In the genomic region with DNA sequence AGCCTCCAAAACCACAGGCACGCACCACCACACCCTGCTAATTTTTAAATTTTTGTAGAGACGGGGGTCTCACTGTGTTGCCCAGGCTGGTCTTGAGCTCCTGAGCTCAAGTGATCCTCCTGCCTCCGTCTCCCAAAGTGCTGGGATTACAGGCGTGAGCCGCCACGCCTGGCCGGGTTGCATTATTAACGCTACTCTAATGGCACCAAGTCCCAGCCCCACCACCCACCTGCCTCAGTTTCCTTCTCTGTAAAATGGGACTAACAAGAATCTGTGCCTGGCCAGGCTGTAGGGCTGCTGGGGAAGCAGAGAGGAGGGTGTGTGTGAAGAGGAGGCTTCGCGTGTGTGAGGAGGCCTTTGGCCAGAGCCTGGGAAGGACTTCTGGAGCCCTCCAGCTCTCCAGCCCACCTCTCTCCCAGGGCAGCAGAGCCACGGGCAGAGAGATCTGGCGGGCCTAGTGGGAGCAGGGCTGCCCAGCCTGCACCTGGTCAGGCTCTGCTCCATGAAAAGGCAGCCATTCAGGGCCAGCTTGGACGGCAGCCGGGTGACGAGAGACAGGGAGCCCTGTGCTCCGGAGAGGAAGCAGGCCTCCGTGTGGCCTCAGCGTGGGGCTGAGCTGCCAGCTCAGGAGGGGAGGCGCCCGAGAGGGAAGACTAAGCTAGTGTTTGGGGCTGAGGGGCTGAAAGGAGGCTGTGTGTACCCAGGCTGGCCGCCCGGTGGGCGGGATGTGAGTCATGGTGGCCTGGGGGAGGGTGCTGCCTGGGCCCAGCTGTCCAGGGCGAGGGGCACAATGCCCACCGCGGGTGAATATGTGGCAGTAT, we compare ENCODE assay signal across 8 cellular contexts. TPM values are rescaled to one million over a fixed set of nuclear protein-coding genes. Genes with fewer than 3 reads are reported as not detected.
DNase-seq lines count a peak whose midpoint lies in the region; ATAC-seq and TF ChIP-seq lines count a peak whose summit lies in the region.

No MANE protein-coding gene starts in this region.

- H3K4me3 ChIP-seq in GM23248 = no peak overlapping the region
- H3K4me3 ChIP-seq in psoas muscle = no peak overlapping the region

- no peaks in the 10 kb centered on the region for H3K9me3 Mint-ChIP-seq in activated CD8-positive, alpha-beta T cell treated with anti-CD3 and anti-CD28 coated beads, Interleukin-2, amount 10 ng/mL, durations not matched to agents 7 days and 5 days (ENCODE audit: insufficient read depth)

- H3K36me3 ChIP-seq in GM23248 (ENCODE audit: low read depth) (no peaks in the 10 kb centered on the region), psoas muscle (ENCODE audit: insufficient read depth in 1 of 2, low read depth in 1 of 2) (no peaks in the 10 kb centered on the region)

- H3K27ac ChIP-seq in GM23248 (no peak overlapping the region), psoas muscle (no peak overlapping the region)

- no peaks in the 10 kb centered on the region for H3K79me2 ChIP-seq in GM23248 (ENCODE audit: insufficient read depth)

- in situ Hi-C loops in GM23248 (cut with MboI) = no loop called here

- H3K9me3 ChIP-seq in GM23248 (ENCODE audit: low read depth) (peaks cover 3% of the 10 kb centered on the region), psoas muscle (no peaks in the 10 kb centered on the region)

- peak; percentile 70 to 75 (median 74) for ATAC-seq in psoas muscle
- no peak for ATAC-seq in activated CD8-positive, alpha-beta T cell treated with anti-CD3 and anti-CD28 coated beads, Interleukin-2, amount 10 ng/mL, durations not matched to agents 7 days and 5 days
- ATAC-seq in GM18909 (IDR thresholded peaks at IDR 0.05; ENCODE audit: poor library complexity, unreplicated experiment) = no peak

- POLR2A ChIA-PET in activated CD8-positive, alpha-beta T cell treated with anti-CD3 and anti-CD28 coated beads, Interleukin-2, amount 10 ng/mL, durations not matched to agents 7 days and 5 days (lab: Charles Lee) = no interaction called here

- WGBS in GM23248 (ENCODE audit: low coverage in 1 of 2, low lambda C conversion rate in 2 of 2, missing lambda C conversion rate in 2 of 2), 2 experiments = 68 to 79% methylated on average over 21 to 26 of the region's 26 CpGs
- WGBS in psoas muscle, 3 donors = 47 to 54% (median 51%) methylated on average over 25 to 26 of the region's 26 CpGs

- no peak overlapping the region for H3K4me2 ChIP-seq in GM23248 (ENCODE audit: unreplicated experiment)

- H2AFZ ChIP-seq in GM23248 = 0 out of 2 replicates have a peak overlapping the region, but pooled peaks have one; percentile 25

- DNase-seq in GM23248 (peak; percentile 62), T1000 (lab: John Stamatoyannopoulos, UW) (peak; percentile 44), head of caudate nucleus (peak; percentile 86 to 98 (median 95)), psoas muscle (peak; percentile 49 to 66), NCI-H1105 (lab: John Stamatoyannopoulos, UW) (no peak), HPDE6-E6E7 (ENCODE audit: extremely low spot score) (no peak)
- no peak for DNase-seq in activated CD8-positive, alpha-beta T cell treated with anti-CD3 and anti-CD28 coated beads, Interleukin-2, amount 10 ng/mL, durations not matched to agents 7 days and 5 days

- intact Hi-C loops in head of caudate nucleus (cut with DNase I) (no loop called here), psoas muscle (cut with DNase I) (no loop called here)

- H3K4me1 ChIP-seq in GM23248 (ENCODE audit: insufficient read depth) = peaks cover 11% of the 10 kb centered on the region
- no peaks in the 10 kb centered on the region for H3K4me1 ChIP-seq in psoas muscle

- no peak overlapping the region for H3K27ac Mint-ChIP-seq in activated CD8-positive, alpha-beta T cell treated with anti-CD3 and anti-CD28 coated beads, Interleukin-2, amount 10 ng/mL, durations not matched to agents 7 days and 5 days

- no peak for TF ChIP-seq CTCF in psoas muscle (IDR thresholded peaks at IDR 0.05)

- no peaks in the 10 kb centered on the region for H3K9me2 ChIP-seq in GM23248 (ENCODE audit: insufficient read depth)

- H3F3A ChIP-seq in GM23248 (ENCODE audit: insufficient read depth) = peaks cover 10% of the 10 kb centered on the region; the same call in 1 of the 2 replicates

- CTCF ChIA-PET in activated CD8-positive, alpha-beta T cell treated with anti-CD3 and anti-CD28 coated beads, Interleukin-2, amount 10 ng/mL, durations not matched to agents 7 days and 5 days (lab: Charles Lee) = no interaction called here

- peaks cover 8% of the 10 kb centered on the region for H3K27me3 Mint-ChIP-seq in activated CD8-positive, alpha-beta T cell treated with anti-CD3 and anti-CD28 coated beads, Interleukin-2, amount 10 ng/mL, durations not matched to agents 7 days and 5 days (ENCODE audit: low read depth)

- H3K4me1 Mint-ChIP-seq in activated CD8-positive, alpha-beta T cell treated with anti-CD3 and anti-CD28 coated beads, Interleukin-2, amount 10 ng/mL, durations not matched to agents 7 days and 5 days (ENCODE audit: low read depth) = peaks cover 11% of the 10 kb centered on the region

- no peak overlapping the region for H3K4me3 Mint-ChIP-seq in activated CD8-positive, alpha-beta T cell treated with anti-CD3 and anti-CD28 coated beads, Interleukin-2, amount 10 ng/mL, durations not matched to agents 7 days and 5 days

- no peaks in the 10 kb centered on the region for H4K20me1 ChIP-seq in GM23248 (ENCODE audit: insufficient read depth)

- H3K36me3 Mint-ChIP-seq in activated CD8-positive, alpha-beta T cell treated with anti-CD3 and anti-CD28 coated beads, Interleukin-2, amount 10 ng/mL, durations not matched to agents 7 days and 5 days (ENCODE audit: low read depth) = no peaks in the 10 kb centered on the region

- H3K9ac ChIP-seq in GM23248 = no peak overlapping the region

- no peaks in the 10 kb centered on the region for H3K27me3 ChIP-seq in GM23248 (replicated peaks; ENCODE audit: insufficient read depth)
- H3K27me3 ChIP-seq in psoas muscle (ENCODE audit: insufficient read depth in 3 of 3, low read length in 2 of 3) = peaks cover 0 to 1% (median 0%) of the 10 kb centered on the region in 3 donors

RNA-seq across cellular contexts. Expression of a gene that starts 7.4 kb away (rescaled TPM):
- total RNA-seq in GM23248 (2014; rRNA removed; shearing (Covaris generic)) = under 0.01 TPM in 1 of 2 replicates, not detected in the other
- 0.08 TPM in 1 of 2 replicates, not detected in the other for polyA plus RNA-seq in GM23248 (2016; fragmentation: Nextera tagmentation; extraction: Ambion mirVana)
- 1 to 10 TPM in 1 of 4 donors, under 1 TPM in 3; 0.29 to 1.7 (median 0.63) TPM for total RNA-seq in psoas muscle
- under 1 TPM; 0.03 to 0.26 (median 0.03) TPM for polyA plus RNA-seq in psoas muscle
- total RNA-seq in activated CD8-positive, alpha-beta T cell treated with anti-CD3 and anti-CD28 coated beads, Interleukin-2, amount 10 ng/mL, durations not matched to agents 7 days and 5 days = under 1 TPM; 0.26 to 0.34 TPM

Comparison
In these comparisons a context has a peak if more than half of its experiments do, and no peak if none do; other contexts are left out.
1. DNase-seq: peak in GM23248 (single experiment), T1000 (single experiment), head of caudate nucleus (42 of 42) and psoas muscle (2 of 2); none in activated CD8-positive, alpha-beta T cell treated with anti-CD3 and anti-CD28 coated beads, Interleukin-2, amount 10 ng/mL, durations not matched to agents 7 days and 5 days (single experiment), NCI-H1105 (single experiment) and HPDE6-E6E7 (single experiment).
2. ATAC-seq: peak in psoas muscle (4 of 4); none in activated CD8-positive, alpha-beta T cell treated with anti-CD3 and anti-CD28 coated beads, Interleukin-2, amount 10 ng/mL, durations not matched to agents 7 days and 5 days (single experiment) and GM18909 (single experiment).